Comparison of ENCODE assay signal across 9 cellular contexts in the genomic region with DNA sequence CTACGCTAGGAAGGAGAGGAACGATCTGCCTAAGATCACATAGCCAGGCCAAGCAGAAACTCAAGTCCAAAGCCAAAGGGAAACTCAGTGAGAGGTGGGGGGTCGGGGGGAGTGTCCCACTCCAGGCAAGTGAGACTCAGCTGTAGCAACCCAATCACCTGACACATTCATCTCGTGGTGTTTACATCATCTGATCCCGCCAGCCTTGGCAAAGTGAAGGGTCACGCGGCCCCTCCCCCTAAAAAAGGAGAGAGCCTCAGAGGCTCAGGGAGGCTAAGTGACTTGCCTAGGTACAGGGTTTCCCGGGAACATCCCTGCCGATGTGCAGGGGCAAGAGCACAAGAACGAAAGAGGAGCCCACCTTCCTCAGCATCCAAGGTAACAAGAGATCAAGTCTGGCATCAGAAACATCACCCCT. TPM values are rescaled to one million over a fixed set of nuclear protein-coding genes. Genes with fewer than 3 reads are reported as not detected.
DNase-seq lines count a peak whose midpoint lies in the region; ATAC-seq lines count a peak whose summit lies in the region.
"Had no signal": no experiment of that assay in that cellular context is flagged by ENCODE, and none has a peak within 500 bp of the region (broad histone marks: within the 10 kb centered on the region; RNA-seq: fewer than 3 reads in every experiment).

No MANE protein-coding gene starts in this region.

- no peaks in the 10 kb centered on the region for H3K27me3 ChIP-seq in HUES6 (ENCODE audit: control insufficient read depth, insufficient read depth, low read length)

- peaks cover 99% of the 10 kb centered on the region for H3K4me1 Mint-ChIP-seq in activated naive CD8-positive, alpha-beta T cell treated with anti-CD3 and anti-CD28 coated beads, Interleukin-2, amount 50 U/mL, for 24 hours
- H3K4me1 Mint-ChIP-seq in immature natural killer cell: peaks cover 97% of the 10 kb centered on the region in 2 donors
- H3K4me1 Mint-ChIP-seq in stimulated activated memory B cell treated with anti-CD40 and anti-IgM and Interleukin-4, amounts not matched to agents 10 μg/mL and 1 μg/mL and 100 μg/mL, for 72 hours: peaks cover 100% of the 10 kb centered on the region

- H3K27ac Mint-ChIP-seq in activated naive CD8-positive, alpha-beta T cell treated with anti-CD3 and anti-CD28 coated beads, Interleukin-2, amount 50 U/mL, for 24 hours: peak overlapping the region; percentile 96
- H3K27ac Mint-ChIP-seq in immature natural killer cell: peak overlapping the region; percentile 81 to 98 (median 95)
- H3K27ac Mint-ChIP-seq in stimulated activated memory B cell treated with anti-CD40 and anti-IgM and Interleukin-4, amounts not matched to agents 10 μg/mL and 1 μg/mL and 100 μg/mL, for 72 hours: peak overlapping the region; percentile 89

- peaks cover 46% of the 10 kb centered on the region for H3K36me3 Mint-ChIP-seq in activated naive CD8-positive, alpha-beta T cell treated with anti-CD3 and anti-CD28 coated beads, Interleukin-2, amount 50 U/mL, for 24 hours (ENCODE audit: low read depth)
- no peaks in the 10 kb centered on the region for H3K36me3 Mint-ChIP-seq in immature natural killer cell
- peaks cover 31% of the 10 kb centered on the region for H3K36me3 Mint-ChIP-seq in stimulated activated memory B cell treated with anti-CD40 and anti-IgM and Interleukin-4, amounts not matched to agents 10 μg/mL and 1 μg/mL and 100 μg/mL, for 72 hours

- no peaks in the 10 kb centered on the region for H3K9me3 ChIP-seq in HUES6 (ENCODE audit: control insufficient read depth, insufficient read depth, low read depth, low read length)

- H3K36me3 ChIP-seq in HUES6 (ENCODE audit: control insufficient read depth, insufficient read depth, low read length): peaks cover 8% of the 10 kb centered on the region; the same call in 1 of the 2 replicates

- ATAC-seq in activated naive CD8-positive, alpha-beta T cell treated with anti-CD3 and anti-CD28 coated beads, Interleukin-2, amount 50 U/mL, for 24 hours: no peak
- no peak for ATAC-seq in stimulated activated memory B cell treated with anti-CD40 and anti-IgM and Interleukin-4, amounts not matched to agents 10 μg/mL and 1 μg/mL and 100 μg/mL, for 72 hours

- H3K9ac ChIP-seq in HUES6 (ENCODE audit: low read length): peak overlapping the region; percentile 29

- peak overlapping the region; percentile 58 for H3K4me3 Mint-ChIP-seq in activated naive CD8-positive, alpha-beta T cell treated with anti-CD3 and anti-CD28 coated beads, Interleukin-2, amount 50 U/mL, for 24 hours
- H3K4me3 Mint-ChIP-seq in immature natural killer cell: peak overlapping the region in 4 of 5 donors; percentile 12 to 87 (median 40)
- H3K4me3 Mint-ChIP-seq in stimulated activated memory B cell treated with anti-CD40 and anti-IgM and Interleukin-4, amounts not matched to agents 10 μg/mL and 1 μg/mL and 100 μg/mL, for 72 hours: peak overlapping the region; percentile 43

- peaks cover 94% of the 10 kb centered on the region for H3K4me1 ChIP-seq in HUES6 (ENCODE audit: control insufficient read depth, insufficient read depth, low read length)

- no peaks in the 10 kb centered on the region for H3K9me3 Mint-ChIP-seq in activated naive CD8-positive, alpha-beta T cell treated with anti-CD3 and anti-CD28 coated beads, Interleukin-2, amount 50 U/mL, for 24 hours
- no peaks in the 10 kb centered on the region for H3K9me3 Mint-ChIP-seq in immature natural killer cell
- H3K9me3 Mint-ChIP-seq in stimulated activated memory B cell treated with anti-CD40 and anti-IgM and Interleukin-4, amounts not matched to agents 10 μg/mL and 1 μg/mL and 100 μg/mL, for 72 hours: no peaks in the 10 kb centered on the region

- no peak overlapping the region for H3K4me3 ChIP-seq in HUES6 (ENCODE audit: low read depth, low read length)

- DNase-seq in activated naive CD8-positive, alpha-beta T cell treated with anti-CD3 and anti-CD28 coated beads, Interleukin-2, amount 50 U/mL, for 24 hours: no peak
- DNase-seq in immature natural killer cell (no peak), hypothalamus (lab: John Stamatoyannopoulos, UW) (no peak), NCI-H748 (lab: John Stamatoyannopoulos, UW; ENCODE audit: unreplicated experiment) (no peak), KG1 (lab: John Stamatoyannopoulos, UW) (no peak)
- DNase-seq in stimulated activated CD4-positive, alpha-beta T cell treated with anti-CD3 and anti-CD28 coated beads, Interleukin-15, amount 100 ng/mL, for 24 hours: no peak
- DNase-seq: Kasumi-1 had no signal

- H3K27me3 Mint-ChIP-seq in activated naive CD8-positive, alpha-beta T cell treated with anti-CD3 and anti-CD28 coated beads, Interleukin-2, amount 50 U/mL, for 24 hours: no peaks in the 10 kb centered on the region
- peaks cover 7 to 15% (median 8%) of the 10 kb centered on the region in 3 donors for H3K27me3 Mint-ChIP-seq in immature natural killer cell (ENCODE audit: low read depth in 3 of 3)
- no peaks in the 10 kb centered on the region for H3K27me3 Mint-ChIP-seq in stimulated activated memory B cell treated with anti-CD40 and anti-IgM and Interleukin-4, amounts not matched to agents 10 μg/mL and 1 μg/mL and 100 μg/mL, for 72 hours

- H3K27ac ChIP-seq in HUES6 (ENCODE audit: low read depth, low read length): peak overlapping the region; percentile 18; the same call in 1 of the 2 replicates

RNA-seq across cellular contexts. Expression of a gene that starts 21.5 kb away (rescaled TPM):
- polyA plus RNA-seq in immature natural killer cell: 100 to 1,000 TPM in 1 of 3 donors, 10 to 100 TPM in 1, 1 to 10 TPM in 1; 8.7 to 355 (median 40.2) TPM
